In genomic region chr2:127640082-127641072, GRCh38 we compare ENCODE assay signal across 1 cellular context.
TF ChIP-seq lines count a peak whose summit lies in the region.

No MANE protein-coding gene starts in this region.

TF ChIP-seq in GM23338, 12 proteins besides CTCF, POLR2A, EP300 and RAD21 (continued from another document):
- TF ChIP-seq POLR2AphosphoS5 (IDR thresholded peaks at IDR 0.05; ENCODE audit: low read depth) = no peak
- no peak for TF ChIP-seq ZNF462 (CRISPR knock-in tag; IDR thresholded peaks at IDR 0.05)
